In the genomic region with DNA sequence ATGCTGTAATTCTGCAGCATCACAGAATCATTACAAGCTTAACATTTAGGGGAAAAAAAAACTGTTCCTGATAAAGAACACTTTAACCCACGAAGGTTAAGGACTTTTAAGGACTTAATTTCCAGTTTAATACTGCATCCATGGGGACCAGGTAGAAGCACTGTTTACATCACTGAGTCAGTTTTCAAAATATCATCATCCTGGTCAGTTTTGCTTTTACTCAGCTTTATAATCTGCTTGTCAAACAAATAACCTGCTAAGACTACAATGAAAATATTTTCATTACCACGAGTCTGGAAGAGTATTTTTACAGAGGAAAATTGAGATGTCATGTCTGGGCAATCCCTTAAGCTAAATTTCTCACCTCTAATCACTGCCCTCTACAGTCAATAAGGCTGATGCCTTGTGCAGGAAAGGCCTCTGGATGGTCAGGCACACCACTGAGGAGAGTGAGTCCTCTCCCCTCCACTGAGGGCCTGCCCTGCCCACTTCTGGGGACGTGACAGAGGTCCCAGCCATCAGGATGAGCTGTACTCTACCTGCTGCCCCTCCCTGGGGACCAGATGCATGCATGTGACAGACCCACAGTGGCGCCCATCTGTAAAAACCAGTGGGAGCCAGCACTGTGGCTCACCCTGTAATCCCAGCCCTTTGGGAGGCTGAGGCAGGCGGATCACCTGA, we compare ENCODE assay signal across 1 cellular context.
TF ChIP-seq lines count a peak whose summit lies in the region.

No MANE protein-coding gene starts in this region.

TF ChIP-seq in IMR-90, 13 proteins besides CTCF, POLR2A, EP300 and RAD21:
- TF ChIP-seq, protein P1, sequence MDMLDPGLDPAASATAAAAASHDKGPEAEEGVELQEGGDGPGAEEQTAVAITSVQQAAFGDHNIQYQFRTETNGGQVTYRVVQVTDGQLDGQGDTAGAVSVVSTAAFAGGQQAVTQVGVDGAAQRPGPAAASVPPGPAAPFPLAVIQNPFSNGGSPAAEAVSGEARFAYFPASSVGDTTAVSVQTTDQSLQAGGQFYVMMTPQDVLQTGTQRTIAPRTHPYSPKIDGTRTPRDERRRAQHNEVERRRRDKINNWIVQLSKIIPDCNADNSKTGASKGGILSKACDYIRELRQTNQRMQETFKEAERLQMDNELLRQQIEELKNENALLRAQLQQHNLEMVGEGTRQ (IDR thresholded peaks at IDR 0.05; ENCODE audit: low read depth, low read length), result no peak
- no peak for TF ChIP-seq FOS (IDR thresholded peaks at IDR 0.05; ENCODE audit: low read depth, low read length)
- no peak for TF ChIP-seq CHD1 (IDR thresholded peaks at IDR 0.05; ENCODE audit: low read depth, low read length)
- TF ChIP-seq MAFK (IDR thresholded peaks at IDR 0.05; ENCODE audit: low read depth, low read length), result no peak
- no peak for TF ChIP-seq MXI1 (IDR thresholded peaks at IDR 0.05; ENCODE audit: borderline replicate concordance, low read depth, low read length)
- no peak for TF ChIP-seq NFE2L2 (IDR thresholded peaks at IDR 0.05; ENCODE audit: low read depth, low read length)
- TF ChIP-seq MAZ (IDR thresholded peaks at IDR 0.05; ENCODE audit: borderline replicate concordance, low read depth, low read length), result no peak
- no peak for TF ChIP-seq SMC3 (IDR thresholded peaks at IDR 0.05; ENCODE audit: low read depth, low read length)
- no peak for TF ChIP-seq RCOR1 (IDR thresholded peaks at IDR 0.05; ENCODE audit: insufficient replicate concordance, low read length)
- no peak for TF ChIP-seq CEBPB (IDR thresholded peaks at IDR 0.05; ENCODE audit: low read depth, low read length)
- no peak for TF ChIP-seq BHLHE40 (IDR thresholded peaks at IDR 0.05; ENCODE audit: low read depth, low read length)
- no peak for TF ChIP-seq RFX5 (IDR thresholded peaks at IDR 0.05; ENCODE audit: low read depth, low read length)
- TF ChIP-seq, protein P2, sequence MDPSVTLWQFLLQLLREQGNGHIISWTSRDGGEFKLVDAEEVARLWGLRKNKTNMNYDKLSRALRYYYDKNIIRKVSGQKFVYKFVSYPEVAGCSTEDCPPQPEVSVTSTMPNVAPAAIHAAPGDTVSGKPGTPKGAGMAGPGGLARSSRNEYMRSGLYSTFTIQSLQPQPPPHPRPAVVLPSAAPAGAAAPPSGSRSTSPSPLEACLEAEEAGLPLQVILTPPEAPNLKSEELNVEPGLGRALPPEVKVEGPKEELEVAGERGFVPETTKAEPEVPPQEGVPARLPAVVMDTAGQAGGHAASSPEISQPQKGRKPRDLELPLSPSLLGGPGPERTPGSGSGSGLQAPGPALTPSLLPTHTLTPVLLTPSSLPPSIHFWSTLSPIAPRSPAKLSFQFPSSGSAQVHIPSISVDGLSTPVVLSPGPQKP (IDR thresholded peaks at IDR 0.05; ENCODE audit: borderline replicate concordance, low read depth, low read length), result no peak
TF ChIP-seq in IMR-90: peak in this region for 0.
